Comparison of ENCODE assay signal across 1 cellular context in genomic region chr20:1825492-1825891, GRCh38.
A peak's percentile ranks its signal among the peaks of the same experiment; 100 is the strongest.
TF ChIP-seq lines count a peak whose summit lies in the region.

No MANE protein-coding gene starts in this region.

TF ChIP-seq in SK-N-SH treated with all-trans-retinoic acid at 6 μM for 48 hours, 23 proteins besides CTCF, POLR2A, EP300 and RAD21 (continued from another document):
- TF ChIP-seq PATZ1 (CRISPR knock-in tag; IDR thresholded peaks at IDR 0.05; ENCODE audit: borderline replicate concordance) (no peak), ARNTL (CRISPR knock-in tag; IDR thresholded peaks at IDR 0.05; ENCODE audit: borderline replicate concordance, low read depth) (no peak), ISL1 (CRISPR knock-in tag; IDR thresholded peaks at IDR 0.05) (peak; percentile 43; the same call in 1 of the 2 replicates), SNAI2 (CRISPR knock-in tag; IDR thresholded peaks at IDR 0.05) (no peak)
